9 cellular contexts compared by ENCODE assay signal in genomic region chr10:110279062-110279986, GRCh38. TPM values are rescaled to one million over a fixed set of nuclear protein-coding genes. Genes with fewer than 3 reads are reported as not detected.
A peak's percentile ranks its signal among the peaks of the same experiment; 100 is the strongest.
DNase-seq lines count a peak whose midpoint lies in the region; ATAC-seq, FAIRE-seq and TF ChIP-seq lines count a peak whose summit lies in the region.
"Had no signal": no experiment of that assay in that cellular context is flagged by ENCODE, and none has a peak within 500 bp of the region (broad histone marks: within the 10 kb centered on the region; RNA-seq: fewer than 3 reads in every experiment).

No MANE protein-coding gene starts in this region.

- peaks cover 11% of the 10 kb centered on the region for H3K36me3 ChIP-seq in CD4-positive, alpha-beta memory T cell (ENCODE audit: insufficient read depth, low read length)
- H3K36me3 ChIP-seq in endothelial cell of umbilical vein (ENCODE audit: control insufficient read depth in 2 of 2, extremely low read depth in 1 of 2, insufficient read depth in 2 of 2, low read length in 2 of 2) (no peaks in the 10 kb centered on the region), transverse colon (peaks cover 0 to 8% (median 4%) of the 10 kb centered on the region in 4 donors)

- TF ChIP-seq CTCF in endothelial cell of umbilical vein (IDR thresholded peaks at IDR 0.05; ENCODE audit: extremely low read depth in 1 of 2, insufficient read depth in 1 of 2, low read depth in 1 of 2, low read length in 2 of 2), result peak; percentile 61 to 66
- peak; percentile 69 to 84 (median 70) for TF ChIP-seq CTCF in transverse colon (IDR thresholded peaks at IDR 0.05)

- H3K27me3 Mint-ChIP-seq in CD4-positive, alpha-beta memory T cell, result no peaks in the 10 kb centered on the region

- no TSS peak for BruUV-seq in endothelial cell of umbilical vein (replicated peaks; lab: Mats Ljungman, UMichigan)

- H3K27ac Mint-ChIP-seq in CD4-positive, alpha-beta memory T cell, result peak overlapping the region in 2 of 7 donors; percentile 26 to 51
- H3K27ac Mint-ChIP-seq: stimulated activated naive CD8-positive, alpha-beta T cell treated with anti-CD3 and anti-CD28 coated beads, Interleukin-15, amount 100 ng/mL, for 72 hours had no signal

- no peak overlapping the region for H3K27ac ChIP-seq in CD4-positive, alpha-beta memory T cell (ENCODE audit: low read depth, low read length)
- H3K27ac ChIP-seq in endothelial cell of umbilical vein (ENCODE audit: insufficient read depth, low read depth, low read length) (no peak overlapping the region), transverse colon (no peak overlapping the region)

- H3K9ac ChIP-seq in endothelial cell of umbilical vein (replicated peaks; ENCODE audit: extremely low read depth, insufficient read depth, low read length), result no peak overlapping the region

- in situ Hi-C loops in transverse colon (cut with MboI; ENCODE audit: low pct_ligation_motif_present in 1 of 4, low pct_unique_long_range_greater_than_20kb in 1 of 4, low sequenced_read_pairs in 3 of 4), result loop anchor here in 1 of 4 donors (25.0 kb wide), 1 partner anchor 392 kb away; no protein-coding TSS in a partner anchor

- H3K27me3 ChIP-seq in CD4-positive, alpha-beta memory T cell (ENCODE audit: insufficient read depth, low read length), result no peaks in the 10 kb centered on the region
- H3K27me3 ChIP-seq in endothelial cell of umbilical vein (ENCODE audit: control insufficient read depth in 2 of 2, insufficient read depth in 2 of 2, low read length in 2 of 2) (peaks cover 0 to 2% of the 10 kb centered on the region in 2 experiments), transverse colon (no peaks in the 10 kb centered on the region)

- no peaks in the 10 kb centered on the region for H3K9me3 ChIP-seq in CD4-positive, alpha-beta memory T cell (ENCODE audit: control insufficient read depth in 1 of 2, low read length in 2 of 2)
- H3K9me3 ChIP-seq in endothelial cell of umbilical vein (replicated peaks; ENCODE audit: control insufficient read depth, insufficient read depth, low read length), result no peaks in the 10 kb centered on the region
- no peaks in the 10 kb centered on the region for H3K9me3 ChIP-seq in transverse colon

- CTCF ChIA-PET in CD4-positive, alpha-beta memory T cell (lab: Charles Lee; ENCODE audit: partially characterized antibody), result interaction anchor here (0.7 to 3.7 kb wide), 31 partner anchors 9 to 395 kb away, joined by 3 to 61 read pairs (median 4); partner anchors contain the start of gene MXI1
- CTCF ChIA-PET in endothelial cell of umbilical vein (lab: Charles Lee), result interaction anchor here (0.6 to 4.8 kb wide), 16 partner anchors 9 to 1858 kb away, joined by 3 to 72 read pairs (median 4); partner anchors contain the start of gene MXI1

- intact Hi-C loops in CD4-positive, alpha-beta memory T cell (cut with micrococcal nuclease), result loop anchor here (1.0 to 5.0 kb wide), 4 partner anchors 52 to 395 kb away; no protein-coding TSS in a partner anchor
- intact Hi-C loops in endothelial cell of umbilical vein (cut with micrococcal nuclease) (loop anchor here (1.0 to 2.0 kb wide), 5 partner anchors 53 to 395 kb away; no protein-coding TSS in a partner anchor), transverse colon (cut with DNase I; ENCODE audit: low total_unique reads) (loop anchor here (5.0 kb wide), 2 partner anchors 72 to 142 kb away; partner anchors contain the start of gene MXI1)

- peaks cover 18 to 51% (median 37%) of the 10 kb centered on the region in 4 donors for H3K4me1 Mint-ChIP-seq in CD4-positive, alpha-beta memory T cell

- H3K9me1 ChIP-seq in endothelial cell of umbilical vein (replicated peaks; ENCODE audit: control insufficient read depth, extremely low read depth, insufficient read depth, low read length), result no peaks in the 10 kb centered on the region

- peak overlapping the region; percentile 66 for H2AFZ ChIP-seq in endothelial cell of umbilical vein (ENCODE audit: low read depth, low read length)

- H3K4me2 ChIP-seq in endothelial cell of umbilical vein (ENCODE audit: insufficient read depth, low read length), result peak overlapping the region; percentile 79

- H4K20me1 ChIP-seq in endothelial cell of umbilical vein (replicated peaks; ENCODE audit: control insufficient read depth, extremely low read depth, insufficient read depth, low read length), result no peaks in the 10 kb centered on the region

- POLR2A ChIA-PET in CD4-positive, alpha-beta memory T cell (lab: Charles Lee; ENCODE audit: partially characterized antibody), result interaction anchor here (1.1 to 3.6 kb wide), 5 partner anchors 54 to 141 kb away, joined by 3 to 46 read pairs (median 8); partner anchors contain the start of gene MXI1
- POLR2A ChIA-PET in endothelial cell of umbilical vein (lab: Charles Lee), result interaction anchor here (0.9 kb wide), 1 partner anchor 138 kb away, joined by 3 read pairs; no protein-coding TSS in a partner anchor

- peak; percentile 54 to 58 (median 58) for DNase-seq in CD4-positive, alpha-beta memory T cell
- DNase-seq in NCI-H2227 (lab: John Stamatoyannopoulos, UW; ENCODE audit: unreplicated experiment) (peak; percentile 58), endothelial cell of umbilical vein (ENCODE audit: low read depth, low spot score) (peak; percentile 76), midbrain (lab: John Stamatoyannopoulos, UW) (peak; percentile 83), transverse colon (peak; percentile 55)
- peak; percentile 48 to 58 for DNase-seq in activated CD4-positive, alpha-beta T cell treated with anti-CD3 and anti-CD28 coated beads for 4 hours

- FAIRE-seq in endothelial cell of umbilical vein (lab: Jason Lieb, UNC), result peak; percentile 90

- ATAC-seq in GM21825 (IDR thresholded peaks at IDR 0.05; ENCODE audit: unreplicated experiment) (peak; percentile 52), GM21390 (IDR thresholded peaks at IDR 0.05; ENCODE audit: unreplicated experiment) (no peak)
- ATAC-seq: stimulated activated naive CD8-positive, alpha-beta T cell treated with anti-CD3 and anti-CD28 coated beads, Interleukin-15, amount 100 ng/mL, for 72 hours had no signal

- no peaks in the 10 kb centered on the region for H3K79me2 ChIP-seq in endothelial cell of umbilical vein (ENCODE audit: control insufficient read depth, insufficient read depth, low read length)

- TF ChIP-seq POLR2A in endothelial cell of umbilical vein (IDR thresholded peaks at IDR 0.05; ENCODE audit: low read depth, low read length) (no peak), transverse colon (IDR thresholded peaks at IDR 0.05) (no peak)

- H3K4me1 ChIP-seq in CD4-positive, alpha-beta memory T cell (ENCODE audit: insufficient read depth, low read length), result peaks cover 24% of the 10 kb centered on the region
- peaks cover 5% of the 10 kb centered on the region for H3K4me1 ChIP-seq in endothelial cell of umbilical vein (ENCODE audit: control insufficient read depth, extremely low read depth, insufficient read depth, low read length)
- peaks cover 0 to 10% (median under 1%) of the 10 kb centered on the region in 4 donors for H3K4me1 ChIP-seq in transverse colon

- 47 to 48% methylated on average over 10 of the region's 10 CpGs for WGBS in transverse colon (ENCODE audit: low coverage in 1 of 2), 2 donors

- no peaks in the 10 kb centered on the region for H3K9me3 Mint-ChIP-seq in CD4-positive, alpha-beta memory T cell
- H3K9me3 Mint-ChIP-seq: stimulated activated naive CD8-positive, alpha-beta T cell treated with anti-CD3 and anti-CD28 coated beads, Interleukin-15, amount 100 ng/mL, for 72 hours had no signal

- peaks cover 6 to 23% of the 10 kb centered on the region in 2 donors for H3K36me3 Mint-ChIP-seq in CD4-positive, alpha-beta memory T cell

- H3K4me3 Mint-ChIP-seq in CD4-positive, alpha-beta memory T cell, result peak overlapping the region in 2 of 8 donors; percentile 32 to 58
- H3K4me3 Mint-ChIP-seq: stimulated activated naive CD8-positive, alpha-beta T cell treated with anti-CD3 and anti-CD28 coated beads, Interleukin-15, amount 100 ng/mL, for 72 hours had no signal

- no peak for TF ChIP-seq EP300 in transverse colon (IDR thresholded peaks at IDR 0.05; ENCODE audit: low read depth)

- dilution Hi-C loops in endothelial cell of umbilical vein (cut with MboI; ENCODE audit: extremely low pct_ligation_motif_present, low sequenced_read_pairs), result loop anchor here (25.0 kb wide), 2 partner anchors 142 to 392 kb away; no protein-coding TSS in a partner anchor

- H3K4me3 ChIP-seq in CD4-positive, alpha-beta memory T cell (ENCODE audit: low read length in 2 of 2), result no peak overlapping the region
- peak overlapping the region in 1 of 3 experiments; percentile 41 for H3K4me3 ChIP-seq in endothelial cell of umbilical vein (replicated peaks in 1 of 3; ENCODE audit: insufficient read depth in 1 of 3, low read depth in 1 of 3, low read length in 3 of 3)
- no peak overlapping the region for H3K4me3 ChIP-seq in transverse colon

TF ChIP-seq in endothelial cell of umbilical vein, 7 proteins besides CTCF, POLR2A, EP300 and RAD21:
- TF ChIP-seq FOS (IDR thresholded peaks at IDR 0.05; ENCODE audit: borderline replicate concordance, insufficient read depth, low read length), result no peak
- TF ChIP-seq, protein P1, sequence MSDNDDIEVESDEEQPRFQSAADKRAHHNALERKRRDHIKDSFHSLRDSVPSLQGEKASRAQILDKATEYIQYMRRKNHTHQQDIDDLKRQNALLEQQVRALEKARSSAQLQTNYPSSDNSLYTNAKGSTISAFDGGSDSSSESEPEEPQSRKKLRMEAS (IDR thresholded peaks at IDR 0.05; ENCODE audit: insufficient read depth, insufficient read length), result no peak
- no peak for TF ChIP-seq GATA2 (IDR thresholded peaks at IDR 0.05; ENCODE audit: insufficient read depth, insufficient read length, low read depth, low read length)
- TF ChIP-seq JUN (IDR thresholded peaks at IDR 0.05; ENCODE audit: borderline replicate concordance, insufficient read depth, insufficient read length, low read depth), result no peak
- no peak for TF ChIP-seq POLR2AphosphoS5 (IDR thresholded peaks at IDR 0.05; ENCODE audit: insufficient read depth, low read depth, low read length)
- no peak for TF ChIP-seq MYC (IDR thresholded peaks at IDR 0.05; ENCODE audit: low read depth, low read length)
- no peak for TF ChIP-seq EZH2 (IDR thresholded peaks at IDR 0.05; ENCODE audit: borderline replicate concordance, low read depth, low read length, severe bottlenecking)
TF ChIP-seq in endothelial cell of umbilical vein: peak in this region for 0.

RNA-seq across cellular contexts. Expression of gene SMNDC1, which starts 25.4 kb away (rescaled TPM):
- total RNA-seq in CD4-positive, alpha-beta memory T cell, result 10 to 100 TPM; 39.0 to 39.3 TPM
- polyA plus RNA-seq in CD4-positive, alpha-beta memory T cell, result 10 to 100 TPM; 11.3 to 22.6 TPM
- total RNA-seq in endothelial cell of umbilical vein, result 38.5 and 39.3 TPM in 2 replicates
- polyA plus RNA-seq in endothelial cell of umbilical vein, result 4.7 and 7.1 TPM in 2 replicates
- 15.2 and 16.1 TPM in 2 replicates for polyA plus RNA-seq in endothelial cell of umbilical vein (2011; cell fraction: cytosol; rRNA removed)
- 19.0 and 24.5 TPM in 2 replicates for polyA plus RNA-seq in endothelial cell of umbilical vein (2011; cell fraction: nucleus; rRNA removed)
- 29.1 and 30.7 TPM in 2 replicates for polyA plus RNA-seq in endothelial cell of umbilical vein (2012)
- polyA minus RNA-seq in endothelial cell of umbilical vein, result 4.4 and 5.6 TPM in 2 replicates
- polyA minus RNA-seq in endothelial cell of umbilical vein (2011; cell fraction: cytosol; rRNA and poly(A)+ RNA removed), result 6.0 TPM
- polyA minus RNA-seq in endothelial cell of umbilical vein (2011; cell fraction: nucleus; rRNA and poly(A)+ RNA removed), result 24.8 and 29.1 TPM in 2 replicates
- 10 to 100 TPM in 1 of 4 donors, 1 to 10 TPM in 3; 3.6 to 15.7 (median 8.9) TPM for total RNA-seq in transverse colon
